ENCODE assay signal across 24 cellular contexts in genomic region chr22:23783496-23784167, GRCh38. TPM values are rescaled to one million over a fixed set of nuclear protein-coding genes. Genes with fewer than 3 reads are reported as not detected.
"Had no signal": no experiment of that assay in that cellular context is flagged by ENCODE, and none has a peak within 500 bp of the region (broad histone marks: within the 10 kb centered on the region; RNA-seq: fewer than 3 reads in every experiment).

No MANE protein-coding gene starts in this region.

- H3K27ac Mint-ChIP-seq: activated T-helper 2 cell treated with anti-CD3 and anti-CD28 coated beads, Interferon-gamma antibody, Interleukin-2, Interleukin-4, amounts not matched to agents 10 μg/mL and 5 μg/mL and 100 μg/mL, durations not matched to agents 14 hours and 24 hours and 36 hours had no signal

- H3K36me3 ChIP-seq: neutrophil, stomach had no signal

- H3K27me3 Mint-ChIP-seq: naive thymus-derived CD4-positive, alpha-beta T cell had no signal

- H3K9me3 Mint-ChIP-seq: activated naive CD4-positive, alpha-beta T cell treated with anti-CD3 and anti-CD28 coated beads for 36 hours; activated T-helper 2 cell treated with anti-CD3 and anti-CD28 coated beads, Interferon-gamma antibody, Interleukin-2, Interleukin-4, amounts not matched to agents 10 μg/mL and 5 μg/mL and 100 μg/mL, durations not matched to agents 14 hours and 24 hours and 36 hours; immature natural killer cell; naive thymus-derived CD4-positive, alpha-beta T cell had no signal

- H3K4me3 ChIP-seq: body of pancreas, esophagus muscularis mucosa, gastroesophageal sphincter, heart left ventricle, stomach had no signal

- H3K27ac ChIP-seq: heart left ventricle, neutrophil, VCaP had no signal

- H3K36me3 Mint-ChIP-seq: immature natural killer cell had no signal

- ATAC-seq: body of pancreas; gastroesophageal sphincter; heart left ventricle; left ventricle myocardium superior; naive thymus-derived CD4-positive, alpha-beta T cell had no signal

- DNase-seq: activated CD4-positive, alpha-beta T cell treated with anti-CD3 and anti-CD28 coated beads, Interleukin-2, amount 50 U/mL, for 4 hours; activated CD4-positive, CD25-positive, alpha-beta regulatory T cell treated with anti-CD3 and anti-CD28 coated beads, Interleukin-2, amount 50 U/mL, for 72 hours; activated naive CD4-positive, alpha-beta T cell treated with anti-CD3 and anti-CD28 coated beads for 36 hours; activated T-cell treated with anti-CD3 and anti-CD28 coated beads, Interleukin-2, amount 50 U/mL, for 1 hour; dermis blood vessel endothelial cell; effector memory CD4-positive, alpha-beta T cell; heart left ventricle; left ventricle myocardium superior; naive thymus-derived CD4-positive, alpha-beta T cell; stimulated activated CD4-positive, alpha-beta T cell treated with anti-CD3 and anti-CD28 coated beads, Interleukin-2, amount 100 ng/mL, for 24 hours; T-helper 2 cell; trophoblast cell had no signal

- H3K9me3 ChIP-seq: body of pancreas, esophagus muscularis mucosa, gastroesophageal sphincter, heart left ventricle, neutrophil, stomach had no signal

- H3K4me3 Mint-ChIP-seq: activated naive CD4-positive, alpha-beta T cell treated with anti-CD3 and anti-CD28 coated beads for 36 hours had no signal

- H3K27me3 ChIP-seq: body of pancreas, esophagus muscularis mucosa, gastroesophageal sphincter, heart left ventricle, neutrophil, stomach had no signal

RNA-seq across cellular contexts. Expression of gene C22orf15, which starts 20.8 kb away (rescaled TPM):
- total RNA-seq: body of pancreas, cardiac septum, dermis blood vessel endothelial cell, endothelial cell of umbilical vein, heart left ventricle, left ventricle myocardium superior, renal cortical epithelial cell, stomach had no signal
- polyA plus RNA-seq: heart left ventricle had no signal

RNA-seq across cellular contexts. Expression of gene VPREB3, which starts 29.4 kb away (rescaled TPM):
- total RNA-seq: activated naive CD4-positive, alpha-beta T cell treated with anti-CD3 and anti-CD28 coated beads for 36 hours; activated T-helper 2 cell treated with anti-CD3 and anti-CD28 coated beads, Interferon-gamma antibody, Interleukin-2, Interleukin-4, amounts not matched to agents 10 μg/mL and 5 μg/mL and 100 μg/mL, durations not matched to agents 14 hours and 24 hours and 36 hours; body of pancreas; dermis blood vessel endothelial cell; endothelial cell of umbilical vein; esophagus muscularis mucosa; renal cortical epithelial cell; stomach; temporal lobe had no signal
- polyA plus RNA-seq: endothelial cell of umbilical vein had no signal
